Comparison of ENCODE assay signal across 10 cellular contexts in the genomic region with DNA sequence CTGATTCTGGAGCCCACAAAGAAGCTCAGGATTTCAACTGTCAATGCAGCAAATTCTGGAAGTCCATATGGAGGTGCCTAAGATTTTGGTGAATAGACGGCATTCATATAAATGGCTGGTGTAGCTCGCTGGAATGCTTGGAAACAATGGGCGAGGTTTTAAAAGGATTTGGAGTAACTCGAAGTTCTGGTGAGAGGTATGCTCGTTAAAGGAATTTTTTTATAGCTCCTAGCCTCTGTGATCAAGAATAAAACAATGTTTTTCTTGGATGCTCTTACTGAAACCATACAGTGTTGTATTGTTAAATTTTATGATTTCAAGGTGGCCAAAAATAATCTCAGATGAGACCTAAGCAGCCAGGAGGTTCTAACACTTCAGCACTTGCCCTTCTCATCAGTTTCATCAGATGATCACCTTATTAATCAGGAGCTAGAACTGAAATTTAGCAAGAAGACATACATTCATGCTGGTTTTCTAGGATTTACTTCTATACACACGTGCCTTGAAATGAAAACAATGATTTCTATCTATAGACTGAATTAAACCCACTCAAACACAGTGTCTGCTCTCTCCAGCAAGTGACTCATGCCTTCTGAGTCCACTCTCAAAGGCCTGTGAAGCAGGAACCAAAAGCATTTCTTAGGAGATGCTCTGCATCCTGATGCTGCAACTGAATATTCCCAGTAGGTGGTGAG.
A peak's percentile ranks its signal among the peaks of the same experiment; 100 is the strongest.
DNase-seq lines count a peak whose midpoint lies in the region; ATAC-seq and TF ChIP-seq lines count a peak whose summit lies in the region.
"Had no signal": no experiment of that assay in that cellular context is flagged by ENCODE, and none has a peak within 500 bp of the region (broad histone marks: within the 10 kb centered on the region; RNA-seq: fewer than 3 reads in every experiment).

No MANE protein-coding gene starts in this region.

- ATAC-seq in GM19351 (IDR thresholded peaks at IDR 0.05; ENCODE audit: unreplicated experiment) (peak; percentile 19), SK-N-SH treated with all-trans-retinoic acid at 6 μM for 48 hours (peak; percentile 80), GM19395 (IDR thresholded peaks at IDR 0.05; ENCODE audit: unreplicated experiment) (no peak)

- TF ChIP-seq CTCF in AG09309 (IDR thresholded peaks at IDR 0.05; ENCODE audit: control insufficient read depth, insufficient read depth, low read depth, low read length, missing control alignments): peak; percentile 18

- no peak overlapping the region for H3K4me3 ChIP-seq in AG09309 (ENCODE audit: control insufficient read depth, low read depth, low read length)

- DNase-seq in AG09309 (ENCODE audit: low read depth) (peak; percentile 62), hepatic stellate cell (ENCODE audit: low spot score) (peak; percentile 78), HCEC 1CT (no peak), GOT3 (lab: John Stamatoyannopoulos, UW) (no peak)
- DNase-seq in effector CD4-positive, alpha-beta T cell: no peak
- DNase-seq: activated effector memory CD4-positive, alpha-beta T cell treated with Interleukin-2 at 50 U/mL for 16 hours; NCI-H1694 had no signal

TF ChIP-seq in SK-N-SH treated with all-trans-retinoic acid at 6 μM for 48 hours, 23 proteins besides CTCF, POLR2A, EP300 and RAD21:
- TF ChIP-seq ZFP3 (CRISPR knock-in tag; IDR thresholded peaks at IDR 0.05): no peak
- no peak for TF ChIP-seq SNAI2 (CRISPR knock-in tag; IDR thresholded peaks at IDR 0.05)
- no peak for TF ChIP-seq ARNTL (CRISPR knock-in tag; IDR thresholded peaks at IDR 0.05; ENCODE audit: borderline replicate concordance, low read depth)
- TF ChIP-seq ZFP30 (CRISPR knock-in tag; IDR thresholded peaks at IDR 0.05): no peak
- TF ChIP-seq TCF4 (CRISPR knock-in tag; IDR thresholded peaks at IDR 0.05; ENCODE audit: borderline replicate concordance): no peak
- TF ChIP-seq OSR1 (CRISPR knock-in tag; IDR thresholded peaks at IDR 0.05): no peak
- no peak for TF ChIP-seq BACH2 (CRISPR knock-in tag; IDR thresholded peaks at IDR 0.05; ENCODE audit: borderline replicate concordance)
- TF ChIP-seq ESRRG (CRISPR knock-in tag; IDR thresholded peaks at IDR 0.05): no peak
- TF ChIP-seq TOX (CRISPR knock-in tag; IDR thresholded peaks at IDR 0.05; ENCODE audit: borderline replicate concordance): no peak
- TF ChIP-seq, protein P1, sequence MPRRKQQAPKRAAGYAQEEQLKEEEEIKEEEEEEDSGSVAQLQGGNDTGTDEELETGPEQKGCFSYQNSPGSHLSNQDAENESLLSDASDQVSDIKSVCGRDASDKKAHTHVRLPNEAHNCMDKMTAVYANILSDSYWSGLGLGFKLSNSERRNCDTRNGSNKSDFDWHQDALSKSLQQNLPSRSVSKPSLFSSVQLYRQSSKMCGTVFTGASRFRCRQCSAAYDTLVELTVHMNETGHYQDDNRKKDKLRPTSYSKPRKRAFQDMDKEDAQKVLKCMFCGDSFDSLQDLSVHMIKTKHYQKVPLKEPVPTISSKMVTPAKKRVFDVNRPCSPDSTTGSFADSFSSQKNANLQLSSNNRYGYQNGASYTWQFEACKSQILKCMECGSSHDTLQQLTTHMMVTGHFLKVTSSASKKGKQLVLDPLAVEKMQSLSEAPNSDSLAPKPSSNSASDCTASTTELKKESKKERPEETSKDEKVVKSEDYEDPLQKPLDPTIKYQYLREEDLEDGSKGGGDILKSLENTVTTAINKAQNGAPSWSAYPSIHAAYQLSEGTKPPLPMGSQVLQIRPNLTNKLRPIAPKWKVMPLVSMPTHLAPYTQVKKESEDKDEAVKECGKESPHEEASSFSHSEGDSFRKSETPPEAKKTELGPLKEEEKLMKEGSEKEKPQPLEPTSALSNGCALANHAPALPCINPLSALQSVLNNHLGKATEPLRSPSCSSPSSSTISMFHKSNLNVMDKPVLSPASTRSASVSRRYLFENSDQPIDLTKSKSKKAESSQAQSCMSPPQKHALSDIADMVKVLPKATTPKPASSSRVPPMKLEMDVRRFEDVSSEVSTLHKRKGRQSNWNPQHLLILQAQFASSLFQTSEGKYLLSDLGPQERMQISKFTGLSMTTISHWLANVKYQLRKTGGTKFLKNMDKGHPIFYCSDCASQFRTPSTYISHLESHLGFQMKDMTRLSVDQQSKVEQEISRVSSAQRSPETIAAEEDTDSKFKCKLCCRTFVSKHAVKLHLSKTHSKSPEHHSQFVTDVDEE (CRISPR knock-in tag; IDR thresholded peaks at IDR 0.05): no peak
- TF ChIP-seq, protein P2, sequence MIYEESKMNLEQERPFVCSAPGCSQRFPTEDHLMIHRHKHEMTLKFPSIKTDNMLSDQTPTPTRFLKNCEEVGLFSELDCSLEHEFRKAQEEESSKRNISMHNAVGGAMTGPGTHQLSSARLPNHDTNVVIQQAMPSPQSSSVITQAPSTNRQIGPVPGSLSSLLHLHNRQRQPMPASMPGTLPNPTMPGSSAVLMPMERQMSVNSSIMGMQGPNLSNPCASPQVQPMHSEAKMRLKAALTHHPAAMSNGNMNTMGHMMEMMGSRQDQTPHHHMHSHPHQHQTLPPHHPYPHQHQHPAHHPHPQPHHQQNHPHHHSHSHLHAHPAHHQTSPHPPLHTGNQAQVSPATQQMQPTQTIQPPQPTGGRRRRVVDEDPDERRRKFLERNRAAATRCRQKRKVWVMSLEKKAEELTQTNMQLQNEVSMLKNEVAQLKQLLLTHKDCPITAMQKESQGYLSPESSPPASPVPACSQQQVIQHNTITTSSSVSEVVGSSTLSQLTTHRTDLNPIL (CRISPR knock-in tag; IDR thresholded peaks at IDR 0.05; ENCODE audit: low read depth): no peak
- TF ChIP-seq, protein P3, sequence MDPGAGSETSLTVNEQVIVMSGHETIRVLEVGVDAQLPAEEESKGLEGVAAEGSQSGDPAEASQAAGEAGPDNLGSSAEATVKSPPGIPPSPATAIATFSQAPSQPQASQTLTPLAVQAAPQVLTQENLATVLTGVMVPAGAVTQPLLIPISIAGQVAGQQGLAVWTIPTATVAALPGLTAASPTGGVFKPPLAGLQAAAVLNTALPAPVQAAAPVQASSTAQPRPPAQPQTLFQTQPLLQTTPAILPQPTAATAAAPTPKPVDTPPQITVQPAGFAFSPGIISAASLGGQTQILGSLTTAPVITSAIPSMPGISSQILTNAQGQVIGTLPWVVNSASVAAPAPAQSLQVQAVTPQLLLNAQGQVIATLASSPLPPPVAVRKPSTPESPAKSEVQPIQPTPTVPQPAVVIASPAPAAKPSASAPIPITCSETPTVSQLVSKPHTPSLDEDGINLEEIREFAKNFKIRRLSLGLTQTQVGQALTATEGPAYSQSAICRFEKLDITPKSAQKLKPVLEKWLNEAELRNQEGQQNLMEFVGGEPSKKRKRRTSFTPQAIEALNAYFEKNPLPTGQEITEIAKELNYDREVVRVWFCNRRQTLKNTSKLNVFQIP (CRISPR knock-in tag; IDR thresholded peaks at IDR 0.05; ENCODE audit: borderline replicate concordance, low read depth): no peak
- TF ChIP-seq ZNF70 (CRISPR knock-in tag; IDR thresholded peaks at IDR 0.05): no peak
- no peak for TF ChIP-seq RARB (CRISPR knock-in tag; IDR thresholded peaks at IDR 0.05)
- TF ChIP-seq, protein P4, sequence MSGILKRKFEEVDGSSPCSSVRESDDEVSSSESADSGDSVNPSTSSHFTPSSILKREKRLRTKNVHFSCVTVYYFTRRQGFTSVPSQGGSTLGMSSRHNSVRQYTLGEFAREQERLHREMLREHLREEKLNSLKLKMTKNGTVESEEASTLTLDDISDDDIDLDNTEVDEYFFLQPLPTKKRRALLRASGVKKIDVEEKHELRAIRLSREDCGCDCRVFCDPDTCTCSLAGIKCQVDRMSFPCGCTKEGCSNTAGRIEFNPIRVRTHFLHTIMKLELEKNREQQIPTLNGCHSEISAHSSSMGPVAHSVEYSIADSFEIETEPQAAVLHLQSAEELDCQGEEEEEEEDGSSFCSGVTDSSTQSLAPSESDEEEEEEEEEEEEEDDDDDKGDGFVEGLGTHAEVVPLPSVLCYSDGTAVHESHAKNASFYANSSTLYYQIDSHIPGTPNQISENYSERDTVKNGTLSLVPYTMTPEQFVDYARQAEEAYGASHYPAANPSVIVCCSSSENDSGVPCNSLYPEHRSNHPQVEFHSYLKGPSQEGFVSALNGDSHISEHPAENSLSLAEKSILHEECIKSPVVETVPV (CRISPR knock-in tag; IDR thresholded peaks at IDR 0.05): no peak
- no peak for TF ChIP-seq ZC3H10 (CRISPR knock-in tag; IDR thresholded peaks at IDR 0.05)
- TF ChIP-seq GLIS3 (CRISPR knock-in tag; IDR thresholded peaks at IDR 0.05): no peak
- TF ChIP-seq PPARA (CRISPR knock-in tag; IDR thresholded peaks at IDR 0.05; ENCODE audit: borderline replicate concordance): no peak
TF ChIP-seq in SK-N-SH treated with all-trans-retinoic acid at 6 μM for 48 hours: peak in this region for 0.

Comparison
In these comparisons a context has a peak if more than half of its experiments do, and no peak if none do; other contexts are left out.
1. DNase-seq: peak in AG09309 (single experiment) and hepatic stellate cell (single experiment); none in effector CD4-positive, alpha-beta T cell (single experiment), HCEC 1CT (single experiment) and GOT3 (single experiment).